ENCODE assay signal across 8 cellular contexts in genomic region chr2:101252408-101253012, GRCh38. TPM values are rescaled to one million over a fixed set of nuclear protein-coding genes. Genes with fewer than 3 reads are reported as not detected.
DNase-seq lines count a peak whose midpoint lies in the region; ATAC-seq and TF ChIP-seq lines count a peak whose summit lies in the region.

Gene CNOT11, plus strand, starts transcription at chr2:101252886. Its CDS starts 79 bp downstream, at chr2:101252965.

- peak within 1 kb of the TSS; percentile 92 for H3K4me3 ChIP-seq in GM12875 (ENCODE audit: low read depth, low read length)
- peak within 1 kb of the TSS; percentile 96 for H3K4me3 ChIP-seq in adipocyte (ENCODE audit: low read length)
- H3K4me3 ChIP-seq in heart left ventricle: peak within 1 kb of the TSS; percentile 87 to 100 (median 96)
- peak within 1 kb of the TSS; percentile 77 to 95 (median 85) for H3K4me3 ChIP-seq in upper lobe of left lung

- TF ChIP-seq POLR2A in heart left ventricle (IDR thresholded peaks at IDR 0.05) (peak in 1 of 2 donors; percentile 73), upper lobe of left lung (IDR thresholded peaks at IDR 0.05) (peak in 2 of 4 donors; percentile 12 to 91)

- H3K4me1 ChIP-seq in adipocyte (ENCODE audit: control insufficient read depth, insufficient read depth, low read length): peaks cover 35% of the 10 kb centered on the region
- H3K4me1 ChIP-seq in heart left ventricle: peaks cover 0 to 41% (median 28%) of the 10 kb centered on the region in 12 donors
- H3K4me1 ChIP-seq in upper lobe of left lung: peaks cover 26 to 38% (median 34%) of the 10 kb centered on the region in 4 donors

- ATAC-seq in HG02798 (IDR thresholded peaks at IDR 0.05; ENCODE audit: poor library complexity, unreplicated experiment) (peak; percentile 88), heart left ventricle (peak; percentile 95 to 97 (median 96)), upper lobe of left lung (ENCODE audit: low FRiP score in 2 of 2) (peak; percentile 96 to 97)

- H3K27ac ChIP-seq in heart left ventricle (peak within 1 kb of the TSS; percentile 82 to 98 (median 95)), upper lobe of left lung (peak within 1 kb of the TSS; percentile 93 to 99 (median 97))

- WGBS in heart left ventricle, 4 donors: 0 to 1% (median 1%) methylated on average over 28 to 63 of the region's 63 CpGs
- WGBS in upper lobe of left lung, 2 donors: 0 to 1% methylated on average over 31 to 45 of the region's 63 CpGs

- no peaks in the 10 kb centered on the region for H3K9me3 ChIP-seq in adipocyte (ENCODE audit: control insufficient read depth, low read length)
- H3K9me3 ChIP-seq in heart left ventricle: no peaks in the 10 kb centered on the region
- no peaks in the 10 kb centered on the region for H3K9me3 ChIP-seq in upper lobe of left lung

- TF ChIP-seq CTCF in GM12875 (IDR thresholded peaks at IDR 0.05; ENCODE audit: borderline replicate concordance, insufficient read depth, low read depth, low read length) (no peak), heart left ventricle (IDR thresholded peaks at IDR 0.05) (peak in 3 of 12 donors; percentile 2 to 7 (median 3)), upper lobe of left lung (IDR thresholded peaks at IDR 0.05) (peak in 3 of 6 experiments; percentile 0 to 19 (median 9))

- TF ChIP-seq EP300 in upper lobe of left lung (IDR thresholded peaks at IDR 0.05): peak in 1 of 4 donors; percentile 28

- H3K36me3 ChIP-seq in adipocyte (ENCODE audit: control insufficient read depth, insufficient read depth, low read length, severe bottlenecking) (no peaks in the 10 kb centered on the region), heart left ventricle (peaks cover 0 to 4% (median 0%) of the 10 kb centered on the region in 9 donors), upper lobe of left lung (peaks cover 0 to 7% (median 0%) of the 10 kb centered on the region in 4 donors)

- H3K9ac ChIP-seq in adipocyte (ENCODE audit: low read length): peak within 1 kb of the TSS; percentile 95

- H3K27me3 ChIP-seq in adipocyte (replicated peaks; ENCODE audit: control insufficient read depth, insufficient read depth, low read length) (no peaks in the 10 kb centered on the region), heart left ventricle (no peaks in the 10 kb centered on the region), upper lobe of left lung (no peaks in the 10 kb centered on the region)

- DNase-seq in NCI-H1436 (lab: John Stamatoyannopoulos, UW) (peak; percentile 98), T follicular helper cell (ENCODE audit: low read depth) (peak; percentile 100), adipocyte (ENCODE audit: low read depth) (peak; percentile 100), heart left ventricle (peak; percentile 99 to 100 (median 100)), posterior cingulate gyrus (peak; percentile 92 to 99 (median 96)), upper lobe of left lung (peak; percentile 98 to 99)

- intact Hi-C loops in heart left ventricle (cut with DNase I) (loop anchor here in 1 of 10 donors (5.0 kb wide), 1 partner anchor 100 kb away; the partner anchor contains the start of gene TBC1D8), posterior cingulate gyrus (cut with DNase I) (loop anchor here (5.0 kb wide), 1 partner anchor 55 kb away; the partner anchor contains the start of gene RNF149)

RNA-seq across cellular contexts. Expression of gene CNOT11, which starts in this region (rescaled TPM):
- total RNA-seq in heart left ventricle (10 to 100 TPM; 31.4 to 62.5 (median 44.1) TPM), upper lobe of left lung (10 to 100 TPM; 15.9 to 49.1 (median 30.4) TPM)
- 10 to 100 TPM; 14.0 to 28.9 TPM for polyA plus RNA-seq in heart left ventricle

Comparison
In these comparisons a context has a peak if more than half of its experiments do, and no peak if none do; other contexts are left out.
1. Peak in every context shown above with its lines: DNase-seq, ATAC-seq, H3K4me3 ChIP-seq and H3K27ac ChIP-seq.